ENCODE assay signal across 11 cellular contexts in genomic region chr6:69816569-69816968, GRCh38. TPM values are rescaled to one million over a fixed set of nuclear protein-coding genes. Genes with fewer than 3 reads are reported as not detected.
A peak's percentile ranks its signal among the peaks of the same experiment; 100 is the strongest.
DNase-seq lines count a peak whose midpoint lies in the region; ATAC-seq and TF ChIP-seq lines count a peak whose summit lies in the region.
"Had no signal": no experiment of that assay in that cellular context is flagged by ENCODE, and none has a peak within 500 bp of the region (broad histone marks: within the 10 kb centered on the region; RNA-seq: fewer than 3 reads in every experiment).

No MANE protein-coding gene starts in this region.

- no peak for TF ChIP-seq CTCF in CD14-positive monocyte (IDR thresholded peaks at IDR 0.05)
- TF ChIP-seq CTCF in colonic mucosa (IDR thresholded peaks at IDR 0.05): no peak

- no peaks in the 10 kb centered on the region for H3K27me3 Mint-ChIP-seq in activated naive CD4-positive, alpha-beta T cell treated with anti-CD3 and anti-CD28 coated beads for 36 hours (ENCODE audit: low read depth)
- H3K27me3 Mint-ChIP-seq in activated T-helper 1 cell treated with anti-CD3 and anti-CD28 coated beads, Interleukin-12 subunit alpha, Interleukin-12 subunit beta, Interleukin-2, Interleukin-4 antibody, amounts not matched to agents 30 ng/mL and 10 ng/mL and 1 ng/mL, durations not matched to agents 14 hours and 24 hours and 36 hours (ENCODE audit: insufficient read depth): no peaks in the 10 kb centered on the region
- peaks cover 0 to 3% (median 0%) of the 10 kb centered on the region in 3 donors for H3K27me3 Mint-ChIP-seq in CD14-positive monocyte (ENCODE audit: low read depth in 3 of 3)

- CTCF ChIA-PET in activated naive CD4-positive, alpha-beta T cell treated with anti-CD3 and anti-CD28 coated beads for 36 hours (lab: Charles Lee): interaction anchor here (0.9 kb wide), 1 partner anchor 39 kb away, joined by 3 read pairs; no protein-coding TSS in a partner anchor

- peak overlapping the region; percentile 75 for H3K27ac Mint-ChIP-seq in activated naive CD4-positive, alpha-beta T cell treated with anti-CD3 and anti-CD28 coated beads for 36 hours
- peak overlapping the region; percentile 81 for H3K27ac Mint-ChIP-seq in activated T-helper 1 cell treated with anti-CD3 and anti-CD28 coated beads, Interleukin-12 subunit alpha, Interleukin-12 subunit beta, Interleukin-2, Interleukin-4 antibody, amounts not matched to agents 30 ng/mL and 10 ng/mL and 1 ng/mL, durations not matched to agents 14 hours and 24 hours and 36 hours
- H3K27ac Mint-ChIP-seq in stimulated activated effector memory CD8-positive, alpha-beta T cell treated with anti-CD3 and anti-CD28 coated beads, Interleukin-12 subunit alpha, Interleukin-12 subunit beta, amount 100 ng/mL, for 72 hours: peak overlapping the region; percentile 10
- peak overlapping the region in 2 of 7 donors; percentile 70 to 81 for H3K27ac Mint-ChIP-seq in CD14-positive monocyte

- H3K9me3 ChIP-seq in colonic mucosa: no peaks in the 10 kb centered on the region
- H3K9me3 ChIP-seq: prostate gland had no signal

- H3K27me3 ChIP-seq in colonic mucosa: no peaks in the 10 kb centered on the region

- no peaks in the 10 kb centered on the region for H3K36me3 ChIP-seq in colonic mucosa
- H3K36me3 ChIP-seq: prostate gland had no signal

- H3K4me1 Mint-ChIP-seq in activated naive CD4-positive, alpha-beta T cell treated with anti-CD3 and anti-CD28 coated beads for 36 hours (ENCODE audit: low read depth): peaks cover 48% of the 10 kb centered on the region
- H3K4me1 Mint-ChIP-seq in activated T-helper 1 cell treated with anti-CD3 and anti-CD28 coated beads, Interleukin-12 subunit alpha, Interleukin-12 subunit beta, Interleukin-2, Interleukin-4 antibody, amounts not matched to agents 30 ng/mL and 10 ng/mL and 1 ng/mL, durations not matched to agents 14 hours and 24 hours and 36 hours (ENCODE audit: low read depth): peaks cover 48% of the 10 kb centered on the region
- peaks cover 43% of the 10 kb centered on the region for H3K4me1 Mint-ChIP-seq in stimulated activated effector memory CD8-positive, alpha-beta T cell treated with anti-CD3 and anti-CD28 coated beads, Interleukin-12 subunit alpha, Interleukin-12 subunit beta, amount 100 ng/mL, for 72 hours
- peaks cover 30% of the 10 kb centered on the region for H3K4me1 Mint-ChIP-seq in CD14-positive monocyte

- intact Hi-C loops in activated naive CD4-positive, alpha-beta T cell treated with anti-CD3 and anti-CD28 coated beads for 36 hours (cut with micrococcal nuclease): loop anchor here (1.0 kb wide), 1 partner anchor 19 kb away; no protein-coding TSS in a partner anchor
- intact Hi-C loops in activated T-helper 1 cell treated with anti-CD3 and anti-CD28 coated beads, Interleukin-12 subunit alpha, Interleukin-12 subunit beta, Interleukin-2, Interleukin-4 antibody, amounts not matched to agents 30 ng/mL and 10 ng/mL and 1 ng/mL, durations not matched to agents 14 hours and 24 hours and 36 hours (cut with micrococcal nuclease): loop anchor here (1.0 kb wide), 1 partner anchor 19 kb away; the partner anchor contains the start of gene LMBRD1
- intact Hi-C loops in CD14-positive monocyte (cut with micrococcal nuclease): no loop called here
- intact Hi-C loops in colonic mucosa (cut with DNase I): no loop called here

- no peaks in the 10 kb centered on the region for H3K9me3 Mint-ChIP-seq in activated naive CD4-positive, alpha-beta T cell treated with anti-CD3 and anti-CD28 coated beads for 36 hours
- H3K9me3 Mint-ChIP-seq in activated T-helper 1 cell treated with anti-CD3 and anti-CD28 coated beads, Interleukin-12 subunit alpha, Interleukin-12 subunit beta, Interleukin-2, Interleukin-4 antibody, amounts not matched to agents 30 ng/mL and 10 ng/mL and 1 ng/mL, durations not matched to agents 14 hours and 24 hours and 36 hours: no peaks in the 10 kb centered on the region
- H3K9me3 Mint-ChIP-seq in stimulated activated effector memory CD8-positive, alpha-beta T cell treated with anti-CD3 and anti-CD28 coated beads, Interleukin-12 subunit alpha, Interleukin-12 subunit beta, amount 100 ng/mL, for 72 hours: no peaks in the 10 kb centered on the region
- H3K9me3 Mint-ChIP-seq in CD14-positive monocyte: peaks cover 0 to 5% (median 0%) of the 10 kb centered on the region in 7 donors

- H3K36me3 Mint-ChIP-seq in activated naive CD4-positive, alpha-beta T cell treated with anti-CD3 and anti-CD28 coated beads for 36 hours (ENCODE audit: low read depth): no peaks in the 10 kb centered on the region
- H3K36me3 Mint-ChIP-seq in activated T-helper 1 cell treated with anti-CD3 and anti-CD28 coated beads, Interleukin-12 subunit alpha, Interleukin-12 subunit beta, Interleukin-2, Interleukin-4 antibody, amounts not matched to agents 30 ng/mL and 10 ng/mL and 1 ng/mL, durations not matched to agents 14 hours and 24 hours and 36 hours (ENCODE audit: low read depth): peaks cover 8% of the 10 kb centered on the region
- no peaks in the 10 kb centered on the region for H3K36me3 Mint-ChIP-seq in stimulated activated effector memory CD8-positive, alpha-beta T cell treated with anti-CD3 and anti-CD28 coated beads, Interleukin-12 subunit alpha, Interleukin-12 subunit beta, amount 100 ng/mL, for 72 hours
- peaks cover 0 to 2% of the 10 kb centered on the region in 2 donors for H3K36me3 Mint-ChIP-seq in CD14-positive monocyte

- H3K27ac ChIP-seq in colonic mucosa: no peak overlapping the region
- H3K27ac ChIP-seq: prostate gland had no signal

- peak; percentile 36 for ATAC-seq in HG03342 (IDR thresholded peaks at IDR 0.05; ENCODE audit: unreplicated experiment)
- ATAC-seq in stimulated activated effector memory CD8-positive, alpha-beta T cell treated with anti-CD3 and anti-CD28 coated beads, Interleukin-12 subunit alpha, Interleukin-12 subunit beta, amount 100 ng/mL, for 72 hours: no peak

- H3K4me3 Mint-ChIP-seq in activated naive CD4-positive, alpha-beta T cell treated with anti-CD3 and anti-CD28 coated beads for 36 hours: peak overlapping the region; percentile 46
- peak overlapping the region; percentile 19 for H3K4me3 Mint-ChIP-seq in activated T-helper 1 cell treated with anti-CD3 and anti-CD28 coated beads, Interleukin-12 subunit alpha, Interleukin-12 subunit beta, Interleukin-2, Interleukin-4 antibody, amounts not matched to agents 30 ng/mL and 10 ng/mL and 1 ng/mL, durations not matched to agents 14 hours and 24 hours and 36 hours
- H3K4me3 Mint-ChIP-seq in stimulated activated effector memory CD8-positive, alpha-beta T cell treated with anti-CD3 and anti-CD28 coated beads, Interleukin-12 subunit alpha, Interleukin-12 subunit beta, amount 100 ng/mL, for 72 hours: peak overlapping the region; percentile 40
- no peak overlapping the region for H3K4me3 Mint-ChIP-seq in CD14-positive monocyte

- H3K9ac ChIP-seq in colonic mucosa (ENCODE audit: low read depth in 2 of 2, low read length in 2 of 2): no peak overlapping the region

- no peak for DNase-seq in activated naive CD4-positive, alpha-beta T cell treated with anti-CD3 and anti-CD28 coated beads for 36 hours
- DNase-seq in activated naive CD4-positive, alpha-beta T cell (lab: John Stamatoyannopoulos, UW): no peak
- DNase-seq in activated T-helper 1 cell treated with anti-CD3 and anti-CD28 coated beads, Interleukin-12 subunit alpha, Interleukin-12 subunit beta, Interleukin-2, Interleukin-4 antibody, amounts not matched to agents 30 ng/mL and 10 ng/mL and 1 ng/mL, durations not matched to agents 14 hours and 24 hours and 36 hours (ENCODE audit: low spot score): no peak
- DNase-seq in stimulated activated effector memory CD8-positive, alpha-beta T cell treated with anti-CD3 and anti-CD28 coated beads, Interleukin-12 subunit alpha, Interleukin-12 subunit beta, amount 100 ng/mL, for 72 hours (ENCODE audit: low spot score in 2 of 2): no peak
- DNase-seq in CD14-positive monocyte (ENCODE audit: low spot score) (no peak), colonic mucosa (no peak), NCI-H1694 treated with DMSO at 0.1 percent for 48 hours (lab: John Stamatoyannopoulos, UW) (no peak)
- DNase-seq: AML-193, Right ventricle myocardium superior had no signal

- no peaks in the 10 kb centered on the region for H3K4me1 ChIP-seq in colonic mucosa
- H3K4me1 ChIP-seq: prostate gland had no signal

- H3K4me3 ChIP-seq in colonic mucosa: no peak overlapping the region
- H3K4me3 ChIP-seq: prostate gland had no signal

RNA-seq across cellular contexts. Expression of gene LMBRD1, which starts 19.8 kb away (rescaled TPM):
- 10 to 100 TPM; 10.7 to 12.7 TPM for total RNA-seq in activated naive CD4-positive, alpha-beta T cell treated with anti-CD3 and anti-CD28 coated beads for 36 hours
- 16.6 TPM in 2 replicates for total RNA-seq in activated T-helper 1 cell treated with anti-CD3 and anti-CD28 coated beads, Interleukin-12 subunit alpha, Interleukin-12 subunit beta, Interleukin-2, Interleukin-4 antibody, amounts not matched to agents 30 ng/mL and 10 ng/mL and 1 ng/mL, durations not matched to agents 14 hours and 24 hours and 36 hours
- polyA plus RNA-seq in CD14-positive monocyte: 10 to 100 TPM; 64.2 to 71.6 TPM
- total RNA-seq in colonic mucosa: 10 to 100 TPM; 34.2 to 74.1 TPM

RNA-seq across cellular contexts. Expression of gene COL19A1, which starts 49.8 kb away (rescaled TPM):
- total RNA-seq in activated naive CD4-positive, alpha-beta T cell treated with anti-CD3 and anti-CD28 coated beads for 36 hours: under 1 TPM in 1 of 2 experiments, not detected in 1; 0.26 TPM
- not detected in 2 replicates for total RNA-seq in activated T-helper 1 cell treated with anti-CD3 and anti-CD28 coated beads, Interleukin-12 subunit alpha, Interleukin-12 subunit beta, Interleukin-2, Interleukin-4 antibody, amounts not matched to agents 30 ng/mL and 10 ng/mL and 1 ng/mL, durations not matched to agents 14 hours and 24 hours and 36 hours
- polyA plus RNA-seq in CD14-positive monocyte: not detected
- total RNA-seq in colonic mucosa: under 1 TPM; 0.22 to 0.56 TPM

Comparison
In these comparisons a context has a peak if more than half of its experiments do, and no peak if none do; other contexts are left out.
1. H3K4me3 Mint-ChIP-seq: peak in activated naive CD4-positive, alpha-beta T cell treated with anti-CD3 and anti-CD28 coated beads for 36 hours (single experiment), activated T-helper 1 cell treated with anti-CD3 and anti-CD28 coated beads, Interleukin-12 subunit alpha, Interleukin-12 subunit beta, Interleukin-2, Interleukin-4 antibody, amounts not matched to agents 30 ng/mL and 10 ng/mL and 1 ng/mL, durations not matched to agents 14 hours and 24 hours and 36 hours (single experiment) and stimulated activated effector memory CD8-positive, alpha-beta T cell treated with anti-CD3 and anti-CD28 coated beads, Interleukin-12 subunit alpha, Interleukin-12 subunit beta, amount 100 ng/mL, for 72 hours (single experiment); none in CD14-positive monocyte (0 of 2).
2. intact Hi-C loops: an anchor here in activated naive CD4-positive, alpha-beta T cell treated with anti-CD3 and anti-CD28 coated beads for 36 hours (1.0 kb wide) and activated T-helper 1 cell treated with anti-CD3 and anti-CD28 coated beads, Interleukin-12 subunit alpha, Interleukin-12 subunit beta, Interleukin-2, Interleukin-4 antibody, amounts not matched to agents 30 ng/mL and 10 ng/mL and 1 ng/mL, durations not matched to agents 14 hours and 24 hours and 36 hours (1.0 kb wide); none called in CD14-positive monocyte and colonic mucosa.